ENCODE assay signal across 12 cellular contexts in genomic region chr12:3896851-3897351, GRCh38. TPM values are rescaled to one million over a fixed set of nuclear protein-coding genes. Genes with fewer than 3 reads are reported as not detected.
A peak's percentile ranks its signal among the peaks of the same experiment; 100 is the strongest.
DNase-seq lines count a peak whose midpoint lies in the region; ATAC-seq, FAIRE-seq and TF ChIP-seq lines count a peak whose summit lies in the region.
"Had no signal": no experiment of that assay in that cellular context is flagged by ENCODE, and none has a peak within 500 bp of the region (broad histone marks: within the 10 kb centered on the region; RNA-seq: fewer than 3 reads in every experiment).

No MANE protein-coding gene starts in this region.

- FAIRE-seq in H1 (lab: Jason Lieb, UNC): no peak
- no peak for FAIRE-seq in RCC 7860 (lab: Jason Lieb, UNC)

- no peak overlapping the region for H3K4me3 ChIP-seq in H1 (ENCODE audit: extremely low read depth in 1 of 4, insufficient read depth in 2 of 4, low read depth in 3 of 4, low read length in 4 of 4)
- H3K4me3 ChIP-seq in neural progenitor cell: peak overlapping the region; percentile 12

- ATAC-seq in HG03460 (IDR thresholded peaks at IDR 0.05; ENCODE audit: unreplicated experiment) (no peak), HG02588 (IDR thresholded peaks at IDR 0.05; ENCODE audit: unreplicated experiment) (no peak)
- ATAC-seq: esophagus mucosa had no signal

- no peak overlapping the region for H2AK5ac ChIP-seq in H1 (ENCODE audit: low read depth, low read length)

- no peaks in the 10 kb centered on the region for H3K79me1 ChIP-seq in H1 (ENCODE audit: low read depth, low read length)

- H2BK5ac ChIP-seq in H1 (ENCODE audit: low read depth, low read length): no peak overlapping the region

- no peaks in the 10 kb centered on the region for H3K23me2 ChIP-seq in H1 (ENCODE audit: low read depth, low read length)

- H3K18ac ChIP-seq in H1 (ENCODE audit: extremely low read depth, low read length): no peak overlapping the region

- H3K79me2 ChIP-seq in H1 (ENCODE audit: control insufficient read depth in 1 of 2, insufficient read depth in 2 of 2, low read length in 2 of 2) (no peaks in the 10 kb centered on the region), neural progenitor cell (ENCODE audit: low read depth) (no peaks in the 10 kb centered on the region)

- H4K5ac ChIP-seq in H1 (ENCODE audit: insufficient read length, low read depth, low read length): no peak overlapping the region

- WGBS in H1 (ENCODE audit: extremely low coverage in 1 of 2, insufficient coverage in 1 of 2, insufficient read length in 1 of 2, insufficient replicate concordance in 2 of 2, low coverage in 1 of 2, low lambda C conversion rate in 2 of 2, missing lambda C conversion rate in 1 of 2), 2 experiments: 82% methylated on average over 1 of the region's 1 CpG; no CpG with 5 or more reads in 1 of the 2 experiments

- H3K23ac ChIP-seq in H1 (ENCODE audit: insufficient read length): no peak overlapping the region

- H3K9me3 ChIP-seq in H1 (ENCODE audit: insufficient read depth in 2 of 2, low read depth in 1 of 2, low read length in 1 of 2): no peaks in the 10 kb centered on the region
- H3K9me3 ChIP-seq in neural progenitor cell (ENCODE audit: low read depth): no peaks in the 10 kb centered on the region

- H3K27ac ChIP-seq in H1 (ENCODE audit: low read depth, low read length) (no peak overlapping the region), neural progenitor cell (peak overlapping the region; percentile 26)
- H3K27ac ChIP-seq: RWPE1 had no signal

- H2BK15ac ChIP-seq in H1 (ENCODE audit: low read length): no peak overlapping the region

- no peak for TF ChIP-seq POLR2A in H1 (IDR thresholded peaks at IDR 0.05; ENCODE audit: control extremely low read depth in 1 of 2, low read depth in 2 of 2, low read length in 2 of 2)

- no peak for TF ChIP-seq CTCF in H1 (IDR thresholded peaks at IDR 0.05; ENCODE audit: control extremely low read depth in 1 of 3, insufficient read depth in 1 of 3, low read depth in 1 of 3, low read length in 3 of 3)
- TF ChIP-seq CTCF in neural progenitor cell (IDR thresholded peaks at IDR 0.05): no peak

- H3K4me2 ChIP-seq in H1 (ENCODE audit: insufficient read depth in 1 of 2, low read depth in 2 of 2, low read length in 2 of 2): no peak overlapping the region
- H3K4me2 ChIP-seq in neural progenitor cell: peak overlapping the region; percentile 65

- no peaks in the 10 kb centered on the region for H3K27me3 ChIP-seq in H1 (replicated peaks in 1 of 4; ENCODE audit: control insufficient read depth in 3 of 4, extremely low read depth in 1 of 4, insufficient read depth in 3 of 4, low read length in 3 of 4)
- H3K27me3 ChIP-seq in neural progenitor cell: no peaks in the 10 kb centered on the region

- no peak overlapping the region for H3K14ac ChIP-seq in H1 (ENCODE audit: insufficient read length)

- H3K9ac ChIP-seq in H1 (replicated peaks in 1 of 4; ENCODE audit: extremely low read depth in 1 of 4, low read depth in 3 of 4, low read length in 3 of 4) (no peak overlapping the region), neural progenitor cell (no peak overlapping the region)

- H3K56ac ChIP-seq in H1 (replicated peaks; ENCODE audit: insufficient read length, low read depth, low read length): no peak overlapping the region

- DNase-seq in ELF-1 (ENCODE audit: low read depth, low spot score): peak; percentile 43
- peak; percentile 65 for DNase-seq in OCI-M1 (lab: John Stamatoyannopoulos, UW)
- DNase-seq in H1 (ENCODE audit: low read depth in 1 of 2, low spot score in 2 of 2): no peak
- DNase-seq in neural progenitor cell (ENCODE audit: low spot score): peak; percentile 52
- no peak for DNase-seq in RCC 7860 (ENCODE audit: low spot score)
- DNase-seq in effector CD8-positive, alpha-beta T cell (lab: John Stamatoyannopoulos, UW): no peak
- DNase-seq: MM.1S; stimulated activated CD4-positive, alpha-beta T cell treated with anti-CD3 and anti-CD28 coated beads, Interleukin-4, amount 100 ng/mL, for 24 hours had no signal

- H3K4ac ChIP-seq in H1 (replicated peaks; ENCODE audit: insufficient read length, low read depth, low read length): no peak overlapping the region

- no peak overlapping the region for H2AFZ ChIP-seq in H1 (ENCODE audit: low read length)
- peak overlapping the region; percentile 75 for H2AFZ ChIP-seq in neural progenitor cell (replicated peaks)

- no peak overlapping the region for H3K4me3 Mint-ChIP-seq in neural progenitor cell

- no peaks in the 10 kb centered on the region for H4K20me1 ChIP-seq in H1 (replicated peaks in 1 of 2; ENCODE audit: control insufficient read depth in 1 of 2, insufficient read depth in 2 of 2, low read length in 2 of 2)
- H4K20me1 ChIP-seq in neural progenitor cell (ENCODE audit: low read depth): no peaks in the 10 kb centered on the region

- TF ChIP-seq EP300 in H1 (IDR thresholded peaks at IDR 0.05; ENCODE audit: borderline replicate concordance in 1 of 2, low read depth in 2 of 2, low read length in 2 of 2): no peak

- no peaks in the 10 kb centered on the region for H3K36me3 Mint-ChIP-seq in neural progenitor cell

- H3K36me3 ChIP-seq in H1 (ENCODE audit: control insufficient read depth in 2 of 4, insufficient read depth in 4 of 4, low read length in 3 of 4): no peaks in the 10 kb centered on the region
- no peaks in the 10 kb centered on the region for H3K36me3 ChIP-seq in neural progenitor cell

- H3K4me1 Mint-ChIP-seq in neural progenitor cell: peaks cover 27% of the 10 kb centered on the region

- no peak overlapping the region for H2BK20ac ChIP-seq in H1 (ENCODE audit: low read length)

- H3K4me1 ChIP-seq in H1 (replicated peaks in 1 of 4; ENCODE audit: control insufficient read depth in 3 of 4, insufficient read depth in 4 of 4, low read length in 3 of 4) (no peaks in the 10 kb centered on the region), neural progenitor cell (peaks cover 20% of the 10 kb centered on the region)

- no peak overlapping the region for H2BK120ac ChIP-seq in H1 (replicated peaks; ENCODE audit: low read depth, low read length)

- H3K27ac Mint-ChIP-seq in neural progenitor cell: peak overlapping the region; percentile 67

- peaks cover 13% of the 10 kb centered on the region for H3F3A ChIP-seq in neural progenitor cell (ENCODE audit: low read depth)

- H3K27me3 Mint-ChIP-seq in neural progenitor cell (ENCODE audit: insufficient read depth, low read depth): no peaks in the 10 kb centered on the region

- H4K91ac ChIP-seq in H1 (replicated peaks; ENCODE audit: insufficient read length, low read length): no peak overlapping the region

- H3K9me3 Mint-ChIP-seq in neural progenitor cell: no peaks in the 10 kb centered on the region

- CTCF ChIA-PET in H1 (lab: Charles Lee; ENCODE audit: partially characterized antibody): interaction anchor here (0.8 to 2.2 kb wide), 7 partner anchors 11 to 220 kb away, joined by 3 to 16 read pairs (median 4); no protein-coding TSS in a partner anchor

- no peak for TF ChIP-seq RAD21 in H1 (IDR thresholded peaks at IDR 0.05 in 1 of 2, conservative IDR thresholded peaks at IDR 0.05 in 1 of 2; ENCODE audit: low read depth in 2 of 2, low read length in 2 of 2)

- POLR2A ChIA-PET in H1 (lab: Charles Lee; ENCODE audit: partially characterized antibody): interaction anchor here (0.7 kb wide), 1 partner anchor 13 kb away, joined by 3 read pairs; no protein-coding TSS in a partner anchor

- no peak overlapping the region for H2BK12ac ChIP-seq in H1 (ENCODE audit: low read depth, low read length)

- H4K8ac ChIP-seq in H1 (ENCODE audit: extremely low read depth, insufficient read depth, low read length): peak overlapping the region; percentile 26; the same call in 1 of the 2 replicates

TF ChIP-seq in H1, 55 proteins besides CTCF, POLR2A, EP300 and RAD21 (continues in another document):
- TF ChIP-seq ZNF274 (IDR thresholded peaks at IDR 0.05; ENCODE audit: borderline replicate concordance, extremely low read depth, low read length) (no peak), BRCA1 (IDR thresholded peaks at IDR 0.05; ENCODE audit: low read depth, low read length) (no peak), POU5F1 (IDR thresholded peaks at IDR 0.05; ENCODE audit: low read depth, low read length) (no peak), RFX5 (IDR thresholded peaks at IDR 0.05; ENCODE audit: borderline replicate concordance, low read depth, low read length) (no peak), CBX8 (IDR thresholded peaks at IDR 0.05; ENCODE audit: borderline replicate concordance, low read depth, low read length) (no peak), E2F6 (IDR thresholded peaks at IDR 0.05) (no peak), BACH1 (IDR thresholded peaks at IDR 0.05; ENCODE audit: low read length) (no peak), ATF2 (IDR thresholded peaks at IDR 0.05; ENCODE audit: low read length) (no peak), NRF1 (IDR thresholded peaks at IDR 0.05; ENCODE audit: low read depth, low read length) (no peak), JUND (IDR thresholded peaks at IDR 0.05; ENCODE audit: low read length) (no peak), EGR1 (IDR thresholded peaks at IDR 0.05; ENCODE audit: borderline replicate concordance, low read depth, low read length) (no peak)

RNA-seq across cellular contexts. Expression of gene PARP11, which starts 23.7 kb away (rescaled TPM):
- 12.8 and 13.3 TPM in 2 replicates for total RNA-seq in H1 (2021; fragmentation: NEBNext Ultra II Directional; extraction: Animal tissue kit (Norgen Biotek cat#: 25700))
- polyA plus RNA-seq in H1 (2011; rRNA removed): 3.4 and 4.2 TPM in 2 replicates
- polyA plus RNA-seq in H1 (2011; cell fraction: cytosol; rRNA removed): 5.6 TPM
- 2.7 TPM for polyA plus RNA-seq in H1 (2011; cell fraction: nucleus; rRNA removed)
- 4.0 to 6.0 TPM (median 4.8 TPM) in 4 replicates for polyA plus RNA-seq in H1 (2012, experiment 1 of 2)
- polyA plus RNA-seq in H1 (2012, experiment 2 of 2): 0.41 TPM
- 4.9 TPM for polyA plus RNA-seq in H1 (2013, experiment 1 of 2)
- 4.4 TPM for polyA plus RNA-seq in H1 (2013, experiment 2 of 2)
- polyA minus RNA-seq in H1 (2011; rRNA and poly(A)+ RNA removed): 7.2 and 9.8 TPM in 2 replicates
- 8.9 TPM for polyA minus RNA-seq in H1 (2011; cell fraction: cytosol; rRNA and poly(A)+ RNA removed)
- 13.5 TPM for polyA minus RNA-seq in H1 (2011; cell fraction: nucleus; rRNA and poly(A)+ RNA removed)
- total RNA-seq in neural progenitor cell (ENCODE audit: low replicate concordance): 11.1 and 12.2 TPM in 2 replicates

Comparison
In these comparisons a context has a peak if more than half of its experiments do, and no peak if none do; other contexts are left out.
1. DNase-seq: peak in ELF-1 (single experiment), OCI-M1 (single experiment) and neural progenitor cell (single experiment); none in H1 (0 of 2), RCC 7860 (single experiment) and effector CD8-positive, alpha-beta T cell (single experiment).